Comparison of ENCODE assay signal across 1 cellular context in genomic region chr15:52295421-52295991, GRCh38.
TF ChIP-seq lines count a peak whose summit lies in the region.

A gene with protein sequence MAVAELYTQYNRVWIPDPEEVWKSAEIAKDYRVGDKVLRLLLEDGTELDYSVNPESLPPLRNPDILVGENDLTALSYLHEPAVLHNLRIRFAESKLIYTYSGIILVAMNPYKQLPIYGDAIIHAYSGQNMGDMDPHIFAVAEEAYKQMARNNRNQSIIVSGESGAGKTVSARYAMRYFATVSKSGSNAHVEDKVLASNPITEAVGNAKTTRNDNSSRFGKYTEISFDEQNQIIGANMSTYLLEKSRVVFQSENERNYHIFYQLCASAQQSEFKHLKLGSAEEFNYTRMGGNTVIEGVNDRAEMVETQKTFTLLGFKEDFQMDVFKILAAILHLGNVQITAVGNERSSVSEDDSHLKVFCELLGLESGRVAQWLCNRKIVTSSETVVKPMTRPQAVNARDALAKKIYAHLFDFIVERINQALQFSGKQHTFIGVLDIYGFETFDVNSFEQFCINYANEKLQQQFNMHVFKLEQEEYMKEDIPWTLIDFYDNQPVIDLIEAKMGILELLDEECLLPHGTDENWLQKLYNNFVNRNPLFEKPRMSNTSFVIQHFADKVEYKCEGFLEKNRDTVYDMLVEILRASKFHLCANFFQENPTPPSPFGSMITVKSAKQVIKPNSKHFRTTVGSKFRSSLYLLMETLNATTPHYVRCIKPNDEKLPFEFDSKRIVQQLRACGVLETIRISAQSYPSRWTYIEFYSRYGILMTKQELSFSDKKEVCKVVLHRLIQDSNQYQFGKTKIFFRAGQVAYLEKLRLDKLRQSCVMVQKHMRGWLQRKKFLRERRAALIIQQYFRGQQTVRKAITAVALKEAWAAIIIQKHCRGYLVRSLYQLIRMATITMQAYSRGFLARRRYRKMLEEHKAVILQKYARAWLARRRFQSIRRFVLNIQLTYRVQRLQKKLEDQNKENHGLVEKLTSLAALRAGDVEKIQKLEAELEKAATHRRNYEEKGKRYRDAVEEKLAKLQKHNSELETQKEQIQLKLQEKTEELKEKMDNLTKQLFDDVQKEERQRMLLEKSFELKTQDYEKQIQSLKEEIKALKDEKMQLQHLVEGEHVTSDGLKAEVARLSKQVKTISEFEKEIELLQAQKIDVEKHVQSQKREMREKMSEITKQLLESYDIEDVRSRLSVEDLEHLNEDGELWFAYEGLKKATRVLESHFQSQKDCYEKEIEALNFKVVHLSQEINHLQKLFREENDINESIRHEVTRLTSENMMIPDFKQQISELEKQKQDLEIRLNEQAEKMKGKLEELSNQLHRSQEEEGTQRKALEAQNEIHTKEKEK (N-terminal part only) (minus strand): TSS chr15:52295804. CDS start chr15:52295636, 168 bp downstream.

TF ChIP-seq in HepG2, 621 proteins besides CTCF, POLR2A, EP300 and RAD21 (continued from another document and continues in another):
- TF ChIP-seq REST (IDR thresholded peaks at IDR 0.05; ENCODE audit: borderline replicate concordance in 1 of 2, low read depth in 1 of 2, low read length in 2 of 2) (no peak), YEATS4 (CRISPR knock-in tag; IDR thresholded peaks at IDR 0.05; ENCODE audit: borderline replicate concordance) (peak; percentile 74; the same call in 1 of the 2 replicates), SPEN (CRISPR knock-in tag; IDR thresholded peaks at IDR 0.05; ENCODE audit: low read depth) (peak; percentile 45; the same call in 1 of the 2 replicates), MAX (IDR thresholded peaks at IDR 0.05) (peak; percentile 14; the same call in 1 of the 2 replicates), GTF3A (CRISPR knock-in tag; conservative IDR thresholded peaks at IDR 0.05) (no peak), RBFOX2 (IDR thresholded peaks at IDR 0.05; ENCODE audit: low read depth, low read length) (peak; percentile 89), ZNF225 (CRISPR knock-in tag; IDR thresholded peaks at IDR 0.05) (0 out of 2 replicates have a peak, but pooled peaks have one; percentile 49), HDAC1 (CRISPR knock-in tag; IDR thresholded peaks at IDR 0.05) (peak; percentile 90), DNMT3B (CRISPR knock-in tag; conservative IDR thresholded peaks at IDR 0.05) (no peak), ZNF772 (CRISPR knock-in tag; IDR thresholded peaks at IDR 0.05) (0 out of 2 replicates have a peak, but pooled peaks have one; percentile 29), HNRNPUL1 (IDR thresholded peaks at IDR 0.05; ENCODE audit: low read depth, low read length) (no peak), ZNF614 (CRISPR knock-in tag; IDR thresholded peaks at IDR 0.05; ENCODE audit: borderline replicate concordance) (no peak), KDM5B (CRISPR knock-in tag; IDR thresholded peaks at IDR 0.05; ENCODE audit: borderline replicate concordance) (peak; percentile 92; the same call in 1 of the 2 replicates), KAT8 (CRISPR knock-in tag; IDR thresholded peaks at IDR 0.05) (peak; percentile 65; the same call in 1 of the 2 replicates), MYC (CRISPR knock-in tag; IDR thresholded peaks at IDR 0.05; ENCODE audit: borderline replicate concordance) (peak; percentile 24; the same call in 1 of the 2 replicates), DMAP1 (CRISPR knock-in tag; IDR thresholded peaks at IDR 0.05) (peak; percentile 12; the same call in 1 of the 2 replicates), HDAC6 (IDR thresholded peaks at IDR 0.05; ENCODE audit: low read depth, low read length) (no peak), JUNB (CRISPR knock-in tag; IDR thresholded peaks at IDR 0.05; ENCODE audit: borderline replicate concordance) (0 out of 2 replicates have a peak, but pooled peaks have one; percentile 28), PRDM10 (CRISPR knock-in tag; IDR thresholded peaks at IDR 0.05; ENCODE audit: low read depth) (peak; percentile 95), ZNF333 (CRISPR knock-in tag; IDR thresholded peaks at IDR 0.05; ENCODE audit: borderline replicate concordance) (peak; percentile 74; the same call in 1 of the 2 replicates), YEATS2 (CRISPR knock-in tag; IDR thresholded peaks at IDR 0.05; ENCODE audit: borderline replicate concordance) (peak; percentile 46; the same call in 1 of the 2 replicates), THAP9 (CRISPR knock-in tag; IDR thresholded peaks at IDR 0.05; ENCODE audit: borderline replicate concordance) (peak; percentile 47; the same call in 1 of the 2 replicates), ZFX (CRISPR knock-in tag; IDR thresholded peaks at IDR 0.05; ENCODE audit: low read depth) (peak; percentile 91), ZMYM3 (CRISPR knock-in tag; IDR thresholded peaks at IDR 0.05) (no peak), ZNF335 (CRISPR knock-in tag; IDR thresholded peaks at IDR 0.05) (no peak), KDM2A (CRISPR knock-in tag; IDR thresholded peaks at IDR 0.05; ENCODE audit: borderline replicate concordance, low read depth) (peak; percentile 69; the same call in 1 of the 2 replicates), SALL1 (CRISPR knock-in tag; IDR thresholded peaks at IDR 0.05) (peak; percentile 66; the same call in 1 of the 2 replicates), ETV5 (CRISPR knock-in tag; IDR thresholded peaks at IDR 0.05; ENCODE audit: borderline replicate concordance) (peak; percentile 59; the same call in 1 of the 2 replicates), SAP130 (CRISPR knock-in tag; IDR thresholded peaks at IDR 0.05; ENCODE audit: low read depth) (peak; percentile 64), NR2F6 (IDR thresholded peaks at IDR 0.05) (no peak), NR2F6 (CRISPR knock-in tag; IDR thresholded peaks at IDR 0.05) (no peak), FOXC1 (CRISPR knock-in tag; IDR thresholded peaks at IDR 0.05; ENCODE audit: borderline replicate concordance) (no peak; the same call in 1 of the 2 replicates)
- TF ChIP-seq, protein P1, sequence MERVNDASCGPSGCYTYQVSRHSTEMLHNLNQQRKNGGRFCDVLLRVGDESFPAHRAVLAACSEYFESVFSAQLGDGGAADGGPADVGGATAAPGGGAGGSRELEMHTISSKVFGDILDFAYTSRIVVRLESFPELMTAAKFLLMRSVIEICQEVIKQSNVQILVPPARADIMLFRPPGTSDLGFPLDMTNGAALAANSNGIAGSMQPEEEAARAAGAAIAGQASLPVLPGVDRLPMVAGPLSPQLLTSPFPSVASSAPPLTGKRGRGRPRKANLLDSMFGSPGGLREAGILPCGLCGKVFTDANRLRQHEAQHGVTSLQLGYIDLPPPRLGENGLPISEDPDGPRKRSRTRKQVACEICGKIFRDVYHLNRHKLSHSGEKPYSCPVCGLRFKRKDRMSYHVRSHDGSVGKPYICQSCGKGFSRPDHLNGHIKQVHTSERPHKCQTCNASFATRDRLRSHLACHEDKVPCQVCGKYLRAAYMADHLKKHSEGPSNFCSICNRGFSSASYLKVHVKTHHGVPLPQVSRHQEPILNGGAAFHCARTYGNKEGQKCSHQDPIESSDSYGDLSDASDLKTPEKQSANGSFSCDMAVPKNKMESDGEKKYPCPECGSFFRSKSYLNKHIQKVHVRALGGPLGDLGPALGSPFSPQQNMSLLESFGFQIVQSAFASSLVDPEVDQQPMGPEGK (CRISPR knock-in tag; IDR thresholded peaks at IDR 0.05): peak; percentile 66
- TF ChIP-seq, protein P2, sequence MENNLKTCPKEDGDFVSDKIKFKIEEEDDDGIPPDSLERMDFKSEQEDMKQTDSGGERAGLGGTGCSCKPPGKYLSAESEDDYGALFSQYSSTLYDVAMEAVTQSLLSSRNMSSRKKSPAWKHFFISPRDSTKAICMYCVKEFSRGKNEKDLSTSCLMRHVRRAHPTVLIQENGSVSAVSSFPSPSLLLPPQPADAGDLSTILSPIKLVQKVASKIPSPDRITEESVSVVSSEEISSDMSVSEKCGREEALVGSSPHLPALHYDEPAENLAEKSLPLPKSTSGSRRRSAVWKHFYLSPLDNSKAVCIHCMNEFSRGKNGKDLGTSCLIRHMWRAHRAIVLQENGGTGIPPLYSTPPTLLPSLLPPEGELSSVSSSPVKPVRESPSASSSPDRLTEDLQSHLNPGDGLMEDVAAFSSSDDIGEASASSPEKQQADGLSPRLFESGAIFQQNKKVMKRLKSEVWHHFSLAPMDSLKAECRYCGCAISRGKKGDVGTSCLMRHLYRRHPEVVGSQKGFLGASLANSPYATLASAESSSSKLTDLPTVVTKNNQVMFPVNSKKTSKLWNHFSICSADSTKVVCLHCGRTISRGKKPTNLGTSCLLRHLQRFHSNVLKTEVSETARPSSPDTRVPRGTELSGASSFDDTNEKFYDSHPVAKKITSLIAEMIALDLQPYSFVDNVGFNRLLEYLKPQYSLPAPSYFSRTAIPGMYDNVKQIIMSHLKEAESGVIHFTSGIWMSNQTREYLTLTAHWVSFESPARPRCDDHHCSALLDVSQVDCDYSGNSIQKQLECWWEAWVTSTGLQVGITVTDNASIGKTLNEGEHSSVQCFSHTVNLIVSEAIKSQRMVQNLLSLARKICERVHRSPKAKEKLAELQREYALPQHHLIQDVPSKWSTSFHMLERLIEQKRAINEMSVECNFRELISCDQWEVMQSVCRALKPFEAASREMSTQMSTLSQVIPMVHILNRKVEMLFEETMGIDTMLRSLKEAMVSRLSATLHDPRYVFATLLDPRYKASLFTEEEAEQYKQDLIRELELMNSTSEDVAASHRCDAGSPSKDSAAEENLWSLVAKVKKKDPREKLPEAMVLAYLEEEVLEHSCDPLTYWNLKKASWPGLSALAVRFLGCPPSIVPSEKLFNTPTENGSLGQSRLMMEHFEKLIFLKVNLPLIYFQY (CRISPR knock-in tag; IDR thresholded peaks at IDR 0.05; ENCODE audit: borderline replicate concordance): no peak
